24 cellular contexts compared by ENCODE assay signal in genomic region chr6:37205997-37206340, GRCh38. TPM values are rescaled to one million over a fixed set of nuclear protein-coding genes. Genes with fewer than 3 reads are reported as not detected.
DNase-seq lines count a peak whose midpoint lies in the region; ATAC-seq, FAIRE-seq and TF ChIP-seq lines count a peak whose summit lies in the region.
"Had no signal": no experiment of that assay in that cellular context is flagged by ENCODE, and none has a peak within 500 bp of the region (broad histone marks: within the 10 kb centered on the region; RNA-seq: fewer than 3 reads in every experiment).

No MANE protein-coding gene starts in this region.

- H3K79me2 ChIP-seq in OCI-LY3 (ENCODE audit: low read length) (no peaks in the 10 kb centered on the region), astrocyte (ENCODE audit: insufficient read depth, low read length) (no peaks in the 10 kb centered on the region)

- H3K27ac Mint-ChIP-seq in T-helper 1 cell treated with Interleukin-12 subunit alpha and Interleukin-12 subunit beta and Interleukin-4 antibody, amounts not matched to agents 30 μg/mL and 1 μg/mL, for 36 hours = peak overlapping the region; percentile 82
- peak overlapping the region; percentile 21 for H3K27ac Mint-ChIP-seq in astrocyte (ENCODE audit: unreplicated experiment)
- H3K27ac Mint-ChIP-seq: B cell, type B pancreatic cell, WTC11 had no signal

- peaks cover 8% of the 10 kb centered on the region for H3K36me3 Mint-ChIP-seq in T-helper 1 cell treated with Interleukin-12 subunit alpha and Interleukin-12 subunit beta and Interleukin-4 antibody, amounts not matched to agents 30 μg/mL and 1 μg/mL, for 36 hours (ENCODE audit: low read depth)
- no peaks in the 10 kb centered on the region for H3K36me3 Mint-ChIP-seq in astrocyte (ENCODE audit: low read depth, unreplicated experiment)
- H3K36me3 Mint-ChIP-seq: naive B cell, type B pancreatic cell, WTC11 had no signal

- ATAC-seq in HG03175 (IDR thresholded peaks at IDR 0.05; ENCODE audit: unreplicated experiment) = no peak
- no peak for ATAC-seq in HG03159 (IDR thresholded peaks at IDR 0.05; ENCODE audit: unreplicated experiment)
- ATAC-seq: foreskin keratinocyte, WTC11 had no signal

- H2AFZ ChIP-seq in OCI-LY3 (ENCODE audit: low read depth, low read length) = peak overlapping the region; percentile 84
- H2AFZ ChIP-seq in astrocyte (ENCODE audit: low read depth, low read length) = no peak overlapping the region

- peak overlapping the region; percentile 11 for H3K4me3 Mint-ChIP-seq in T-helper 1 cell treated with Interleukin-12 subunit alpha and Interleukin-12 subunit beta and Interleukin-4 antibody, amounts not matched to agents 30 μg/mL and 1 μg/mL, for 36 hours
- no peak overlapping the region for H3K4me3 Mint-ChIP-seq in astrocyte (ENCODE audit: unreplicated experiment)
- H3K4me3 Mint-ChIP-seq: B cell, type B pancreatic cell, WTC11 had no signal

- no peaks in the 10 kb centered on the region for H3K9me3 Mint-ChIP-seq in T-helper 1 cell treated with Interleukin-12 subunit alpha and Interleukin-12 subunit beta and Interleukin-4 antibody, amounts not matched to agents 30 μg/mL and 1 μg/mL, for 36 hours
- no peaks in the 10 kb centered on the region for H3K9me3 Mint-ChIP-seq in astrocyte (ENCODE audit: unreplicated experiment)
- H3K9me3 Mint-ChIP-seq: naive B cell, type B pancreatic cell, WTC11 had no signal

- no peaks in the 10 kb centered on the region for H3K27me3 Mint-ChIP-seq in T-helper 1 cell treated with Interleukin-12 subunit alpha and Interleukin-12 subunit beta and Interleukin-4 antibody, amounts not matched to agents 30 μg/mL and 1 μg/mL, for 36 hours (ENCODE audit: low read depth)
- peaks cover 3% of the 10 kb centered on the region for H3K27me3 Mint-ChIP-seq in astrocyte (ENCODE audit: low read depth, unreplicated experiment)
- H3K27me3 Mint-ChIP-seq: B cell had no signal

- DNase-seq in T-helper 1 cell (no peak), astrocyte (ENCODE audit: low read depth) (no peak), DMS79 treated with DMSO at 0.1 percent for 48 hours (lab: John Stamatoyannopoulos, UW) (no peak)
- DNase-seq: activated gamma-delta T cell treated with Interleukin-2 at 50 U/mL for 16 hours; effector CD4-positive, alpha-beta T cell; foreskin keratinocyte; mesendoderm; naive B cell; NCI-H1417 treated with DMSO at 0.1 percent for 48 hours; NCI-H2107; NCI-H524; ovary; stimulated activated CD4-positive, alpha-beta T cell treated with anti-CD3 and anti-CD28 coated beads, Interleukin-2, amount 100 ng/mL, for 48 hours; T-helper 9 cell had no signal

- H3K36me3 ChIP-seq in BLaER1 (no peaks in the 10 kb centered on the region), OCI-LY3 (replicated peaks; ENCODE audit: low read depth, low read length) (no peaks in the 10 kb centered on the region), astrocyte (ENCODE audit: insufficient read depth, low read length) (no peaks in the 10 kb centered on the region)
- H3K36me3 ChIP-seq: ovary had no signal

- H4K20me1 ChIP-seq in BLaER1 (no peaks in the 10 kb centered on the region), OCI-LY3 (ENCODE audit: insufficient read depth, low read length) (no peaks in the 10 kb centered on the region), astrocyte (ENCODE audit: insufficient read depth, low read length) (no peaks in the 10 kb centered on the region)

- H3K4me2 ChIP-seq in BLaER1 (peak overlapping the region; percentile 57), OCI-LY3 (ENCODE audit: low read length) (peak overlapping the region; percentile 71), astrocyte (ENCODE audit: low read length) (no peak overlapping the region)

- H3K9ac ChIP-seq in BLaER1 = no peak overlapping the region
- peak overlapping the region; percentile 39 for H3K9ac ChIP-seq in OCI-LY3 (ENCODE audit: low read length)
- no peak overlapping the region for H3K9ac ChIP-seq in astrocyte (ENCODE audit: low read length)

- H3K9me3 ChIP-seq in BLaER1 = no peaks in the 10 kb centered on the region
- no peaks in the 10 kb centered on the region for H3K9me3 ChIP-seq in OCI-LY3 (ENCODE audit: insufficient read depth, low read length)
- no peaks in the 10 kb centered on the region for H3K9me3 ChIP-seq in astrocyte (ENCODE audit: insufficient read depth, low read depth, low read length)
- H3K9me3 ChIP-seq: ovary had no signal

- FAIRE-seq in astrocyte (lab: Jason Lieb, UNC) = no peak
- FAIRE-seq: A204.1 had no signal

- peaks cover 60% of the 10 kb centered on the region for H3K4me1 Mint-ChIP-seq in T-helper 1 cell treated with Interleukin-12 subunit alpha and Interleukin-12 subunit beta and Interleukin-4 antibody, amounts not matched to agents 30 μg/mL and 1 μg/mL, for 36 hours (ENCODE audit: low read depth)
- peaks cover 10% of the 10 kb centered on the region for H3K4me1 Mint-ChIP-seq in astrocyte (ENCODE audit: low read depth, unreplicated experiment)

- H3K27ac ChIP-seq in BLaER1 (no peak overlapping the region), OCI-LY3 (ENCODE audit: low read length) (peak overlapping the region; percentile 44), astrocyte (ENCODE audit: low read depth, low read length) (no peak overlapping the region)
- H3K27ac ChIP-seq: foreskin keratinocyte, HL-60, ovary had no signal

- H3K27me3 ChIP-seq in BLaER1 (no peaks in the 10 kb centered on the region), OCI-LY3 (ENCODE audit: low read depth, low read length) (no peaks in the 10 kb centered on the region), astrocyte (ENCODE audit: insufficient read depth, low read length) (peaks cover 3% of the 10 kb centered on the region)
- H3K27me3 ChIP-seq: ovary had no signal

- H3K4me3 ChIP-seq in BLaER1 = no peak overlapping the region
- no peak overlapping the region for H3K4me3 ChIP-seq in OCI-LY3 (ENCODE audit: low read length)
- no peak overlapping the region for H3K4me3 ChIP-seq in astrocyte (ENCODE audit: insufficient read depth, low read depth, low read length)
- H3K4me3 ChIP-seq: ovary had no signal

- H3K4me1 ChIP-seq in BLaER1 = peaks cover 33% of the 10 kb centered on the region
- peaks cover 85% of the 10 kb centered on the region for H3K4me1 ChIP-seq in OCI-LY3 (ENCODE audit: low read length)
- no peaks in the 10 kb centered on the region for H3K4me1 ChIP-seq in astrocyte (ENCODE audit: insufficient read depth, low read length)

- TF ChIP-seq CTCF in OCI-LY3 (IDR thresholded peaks at IDR 0.05; ENCODE audit: low read depth, low read length) (no peak), astrocyte (IDR thresholded peaks at IDR 0.05; ENCODE audit: insufficient read depth, low read depth, low read length) (no peak)

RNA-seq across cellular contexts. Expression of gene PIM1, which starts 36.0 kb away (rescaled TPM):
- total RNA-seq in astrocyte = 29.0 and 32.1 TPM in 2 replicates

RNA-seq across cellular contexts. Expression of gene TBC1D22B, which starts 51.6 kb away (rescaled TPM):
- total RNA-seq in astrocyte = 10.5 and 10.8 TPM in 2 replicates

RNA-seq across cellular contexts. Expression of gene TMEM217, which starts 52.0 kb away (rescaled TPM):
- 7.3 and 8.2 TPM in 2 replicates for total RNA-seq in astrocyte
